16 cellular contexts compared by ENCODE assay signal in genomic region chr16:14392960-14393359, GRCh38.
DNase-seq lines count a peak whose midpoint lies in the region; ATAC-seq and TF ChIP-seq lines count a peak whose summit lies in the region.
"Had no signal": no experiment of that assay in that cellular context is flagged by ENCODE, and none has a peak within 500 bp of the region (broad histone marks: within the 10 kb centered on the region; RNA-seq: fewer than 3 reads in every experiment).

No MANE protein-coding gene starts in this region.

- ATAC-seq in HG02885 (IDR thresholded peaks at IDR 0.05; ENCODE audit: poor library complexity, unreplicated experiment): no peak
- ATAC-seq in GM18505 (IDR thresholded peaks at IDR 0.05; ENCODE audit: unreplicated experiment): no peak
- ATAC-seq: CD8-positive, alpha-beta T cell had no signal

- POLR2A ChIA-PET in RWPE1 (lab: Yijun Ruan, JAX; ENCODE audit: low non-redundant PET): no interaction called here

- H3K9me3 ChIP-seq in BLaER1: no peaks in the 10 kb centered on the region
- H3K9me3 ChIP-seq: BE2C had no signal

- H3K27ac ChIP-seq in BLaER1: no peak overlapping the region
- peak overlapping the region; percentile 18 for H3K27ac ChIP-seq in KMS-11
- H3K27ac ChIP-seq in RWPE1: 0 out of 2 replicates have a peak overlapping the region, but pooled peaks have one; percentile 11
- H3K27ac ChIP-seq: HL-60 had no signal

- H4K20me1 ChIP-seq in BLaER1 (no peaks in the 10 kb centered on the region), KMS-11 (ENCODE audit: insufficient read depth) (no peaks in the 10 kb centered on the region)

- TF ChIP-seq CTCF in KMS-11 (conservative IDR thresholded peaks at IDR 0.05; ENCODE audit: low read depth, low read length) (no peak), RWPE1 (conservative IDR thresholded peaks at IDR 0.05; ENCODE audit: low read depth) (no peak)

- no peak for TF ChIP-seq POLR2A in GM18505 (IDR thresholded peaks at IDR 0.05; ENCODE audit: borderline replicate concordance, extremely low read depth, insufficient read depth, insufficient read length)

- no peak overlapping the region for H3K9ac ChIP-seq in BLaER1
- no peak overlapping the region for H3K9ac ChIP-seq in KMS-11

- H2AFZ ChIP-seq in KMS-11 (ENCODE audit: low read depth): peak overlapping the region; percentile 37; the same call in 1 of the 2 replicates

- no peak for DNase-seq in RWPE1 (ENCODE audit: low spot score)
- peak; percentile 57 for DNase-seq in myocyte (ENCODE audit: low read depth)
- no peak for DNase-seq in SKM-1 treated with dmso at 0.1 percent for 144 hours (lab: John Stamatoyannopoulos, UW; ENCODE audit: unreplicated experiment)
- DNase-seq: BE2C; CD8-positive, alpha-beta T cell; COR-L47; DMS153; DMS79 treated with DMSO at 0.1 percent for 48 hours; EL; GOT3; H9 had no signal

- H3K4me1 ChIP-seq in BLaER1 (peaks cover 16% of the 10 kb centered on the region), KMS-11 (ENCODE audit: low read depth, poor library complexity, severe bottlenecking) (peaks cover 44% of the 10 kb centered on the region)
- H3K4me1 ChIP-seq: BE2C had no signal

- peak overlapping the region; percentile 10 for H3K4me2 ChIP-seq in BLaER1
- peak overlapping the region; percentile 19; the same call in 1 of the 2 replicates for H3K4me2 ChIP-seq in KMS-11

- H3K36me3 ChIP-seq in BLaER1 (no peaks in the 10 kb centered on the region), KMS-11 (ENCODE audit: insufficient read depth) (no peaks in the 10 kb centered on the region)
- H3K36me3 ChIP-seq: BE2C had no signal

- no peak overlapping the region for H3K4me3 ChIP-seq in BLaER1
- H3K4me3 ChIP-seq in KMS-11 (IDR thresholded peaks at IDR 0.05; ENCODE audit: insufficient read depth, low read depth, low read length): no peak overlapping the region

- H3K79me2 ChIP-seq in KMS-11 (ENCODE audit: insufficient read depth, low read depth): no peaks in the 10 kb centered on the region

- CTCF ChIA-PET in RWPE1 (lab: Yijun Ruan, JAX): interaction anchor here (0.7 kb wide), 1 partner anchor 1469 kb away, joined by 3 read pairs; no protein-coding TSS in a partner anchor

- H3K27me3 ChIP-seq in BLaER1: no peaks in the 10 kb centered on the region
- no peaks in the 10 kb centered on the region for H3K27me3 ChIP-seq in KMS-11 (ENCODE audit: insufficient read depth, low read depth)
- H3K27me3 ChIP-seq: BE2C had no signal
